In the genomic region with DNA sequence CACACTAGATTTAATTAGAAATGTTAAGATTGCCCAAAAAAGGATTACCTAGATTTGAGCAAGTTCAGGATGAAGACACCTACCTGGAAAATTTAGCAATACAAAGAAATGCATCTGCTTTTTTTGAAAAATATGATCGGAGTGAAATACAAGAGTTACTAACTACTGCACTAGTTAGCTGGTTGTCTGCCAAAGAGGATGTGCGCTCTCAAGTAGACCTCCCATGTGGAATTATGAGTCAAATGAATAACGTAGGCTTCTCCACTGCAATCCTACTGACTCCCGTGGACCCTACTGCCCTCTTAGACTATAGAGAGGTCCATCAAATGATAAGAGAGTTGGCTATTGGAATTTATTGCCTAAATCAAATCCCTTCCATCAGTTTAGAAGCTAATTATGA, we compare ENCODE assay signal across 18 cellular contexts.
"Had no signal": no experiment of that assay in that cellular context is flagged by ENCODE, and none has a peak within 500 bp of the region (broad histone marks: within the 10 kb centered on the region; RNA-seq: fewer than 3 reads in every experiment).

No MANE protein-coding gene starts in this region.

- H3K36me3 ChIP-seq: ascending aorta had no signal

- DNase-seq: activated naive CD4-positive, alpha-beta T cell; activated naive CD8-positive, alpha-beta T cell treated with anti-CD3 and anti-CD28 coated beads, Interleukin-2, amount 50 U/mL, for 24 hours; activated T-cell treated with anti-CD3 and anti-CD28 coated beads for 4 hours; central memory CD4-positive, alpha-beta T cell; head of caudate nucleus; mesendoderm; natural killer cell; occipital lobe; sigmoid colon; stimulated activated CD4-positive, alpha-beta T cell treated with anti-CD3 and anti-CD28 coated beads, Interleukin-2, amount 100 ng/mL, for 48 hours; T-cell; T-helper 9 cell; thyroid gland had no signal

- H3K27me3 ChIP-seq: ascending aorta, sigmoid colon, thyroid gland had no signal

- H3K4me3 ChIP-seq: coronary artery, sigmoid colon, thyroid gland had no signal

- H3K27ac ChIP-seq: ascending aorta, coronary artery, sigmoid colon, thyroid gland had no signal

- H3K9me3 ChIP-seq: sigmoid colon, thyroid gland had no signal

- ATAC-seq: activated CD4-positive, CD25-positive, alpha-beta regulatory T cell treated with anti-CD3 and anti-CD28 coated beads, Interleukin-2, amount 50 U/mL, for 24 hours; activated naive CD8-positive, alpha-beta T cell treated with anti-CD3 and anti-CD28 coated beads, Interleukin-2, amount 50 U/mL, for 24 hours; esophagus mucosa; natural killer cell; stimulated activated memory B cell treated with anti-CD40 and anti-IgM and Interleukin-4, amounts not matched to agents 10 μg/mL and 1 μg/mL and 100 μg/mL, for 72 hours; T-cell had no signal
